Comparison of ENCODE assay signal across 8 cellular contexts in genomic region chr3:10263549-10264363, GRCh38. TPM values are rescaled to one million over a fixed set of nuclear protein-coding genes. Genes with fewer than 3 reads are reported as not detected.
DNase-seq lines count a peak whose midpoint lies in the region; ATAC-seq lines count a peak whose summit lies in the region.

No MANE protein-coding gene starts in this region.

- ATAC-seq in activated naive CD8-positive, alpha-beta T cell treated with anti-CD3 and anti-CD28 coated beads, Interleukin-2, amount 10 ng/mL, durations not matched to agents 7 days and 5 days (ENCODE audit: low read depth), result peak; percentile 93
- no peak for ATAC-seq in GM21526 (IDR thresholded peaks at IDR 0.05; ENCODE audit: low FRiP score, unreplicated experiment)

- H3K27ac Mint-ChIP-seq in activated naive CD8-positive, alpha-beta T cell treated with anti-CD3 and anti-CD28 coated beads, Interleukin-2, amount 10 ng/mL, durations not matched to agents 7 days and 5 days, result peak overlapping the region; percentile 76
- H3K27ac Mint-ChIP-seq in immature natural killer cell, result peak overlapping the region; percentile 73 to 89 (median 82)

- H3K9me3 Mint-ChIP-seq in activated naive CD8-positive, alpha-beta T cell treated with anti-CD3 and anti-CD28 coated beads, Interleukin-2, amount 10 ng/mL, durations not matched to agents 7 days and 5 days, result no peaks in the 10 kb centered on the region
- H3K9me3 Mint-ChIP-seq in immature natural killer cell, result no peaks in the 10 kb centered on the region

- POLR2A ChIA-PET in activated naive CD8-positive, alpha-beta T cell treated with anti-CD3 and anti-CD28 coated beads, Interleukin-2, amount 10 ng/mL, durations not matched to agents 7 days and 5 days (lab: Charles Lee), result interaction anchor here (0.7 to 1.4 kb wide), 4 partner anchors 16 to 25 kb away, joined by 3 to 7 read pairs (median 5); partner anchors contain the start of gene TATDN2

- no peaks in the 10 kb centered on the region for H3K27me3 Mint-ChIP-seq in activated naive CD8-positive, alpha-beta T cell treated with anti-CD3 and anti-CD28 coated beads, Interleukin-2, amount 10 ng/mL, durations not matched to agents 7 days and 5 days
- peaks cover 0 to 6% (median 5%) of the 10 kb centered on the region in 3 donors for H3K27me3 Mint-ChIP-seq in immature natural killer cell (ENCODE audit: low read depth in 3 of 3)

- H3K4me1 Mint-ChIP-seq in activated naive CD8-positive, alpha-beta T cell treated with anti-CD3 and anti-CD28 coated beads, Interleukin-2, amount 10 ng/mL, durations not matched to agents 7 days and 5 days, result peaks cover 44% of the 10 kb centered on the region
- peaks cover 74 to 92% of the 10 kb centered on the region in 2 donors for H3K4me1 Mint-ChIP-seq in immature natural killer cell

- DNase-seq in GM19238 (ENCODE audit: insufficient read length, low spot score) (peak; percentile 29), SW480 (ENCODE audit: low spot score) (peak; percentile 41), immature natural killer cell (peak; percentile 19 to 45 (median 27)), SKM-1 (lab: John Stamatoyannopoulos, UW; ENCODE audit: unreplicated experiment) (no peak), NOMO-1 treated with dmso at 0.1 percent for 144 hours (lab: John Stamatoyannopoulos, UW; ENCODE audit: unreplicated experiment) (no peak)
- peak; percentile 62 for DNase-seq in activated naive CD8-positive, alpha-beta T cell treated with anti-CD3 and anti-CD28 coated beads, Interleukin-2, amount 10 ng/mL, durations not matched to agents 7 days and 5 days
- DNase-seq in stimulated activated CD4-positive, alpha-beta T cell treated with anti-CD3 and anti-CD28 coated beads, Interleukin-2, amount 100 ng/mL, for 4 hours (ENCODE audit: low read depth), result peak; percentile 64

- H3K4me3 Mint-ChIP-seq in activated naive CD8-positive, alpha-beta T cell treated with anti-CD3 and anti-CD28 coated beads, Interleukin-2, amount 10 ng/mL, durations not matched to agents 7 days and 5 days, result peak overlapping the region; percentile 66
- peak overlapping the region; percentile 3 to 68 (median 34) for H3K4me3 Mint-ChIP-seq in immature natural killer cell

- peaks cover 47% of the 10 kb centered on the region for H3K36me3 Mint-ChIP-seq in activated naive CD8-positive, alpha-beta T cell treated with anti-CD3 and anti-CD28 coated beads, Interleukin-2, amount 10 ng/mL, durations not matched to agents 7 days and 5 days
- H3K36me3 Mint-ChIP-seq in immature natural killer cell, result peaks cover 17 to 57% (median 41%) of the 10 kb centered on the region in 3 donors

RNA-seq across cellular contexts. Expression of gene TATDN2, which starts 15.5 kb away (rescaled TPM):
- total RNA-seq in activated naive CD8-positive, alpha-beta T cell treated with anti-CD3 and anti-CD28 coated beads, Interleukin-2, amount 10 ng/mL, durations not matched to agents 7 days and 5 days, result 10 to 100 TPM; 55.4 to 67.4 TPM
- 10 to 100 TPM in 2 of 3 donors, 1 to 10 TPM in 1; 8.4 to 27.7 (median 10.6) TPM for polyA plus RNA-seq in immature natural killer cell

RNA-seq across cellular contexts. Expression of gene GHRL, which starts 29.0 kb away (rescaled TPM):
- under 1 TPM; 0.53 to 0.94 TPM for total RNA-seq in activated naive CD8-positive, alpha-beta T cell treated with anti-CD3 and anti-CD28 coated beads, Interleukin-2, amount 10 ng/mL, durations not matched to agents 7 days and 5 days
- 1 to 10 TPM in 2 of 3 donors, under 1 TPM in 1; 0.94 to 8.3 (median 1.7) TPM for polyA plus RNA-seq in immature natural killer cell

RNA-seq across cellular contexts. Expression of gene SEC13, which starts 57.2 kb away (rescaled TPM):
- 10 to 100 TPM; 71.6 to 74.2 TPM for total RNA-seq in activated naive CD8-positive, alpha-beta T cell treated with anti-CD3 and anti-CD28 coated beads, Interleukin-2, amount 10 ng/mL, durations not matched to agents 7 days and 5 days
- 100 to 1,000 TPM; 157 to 162 (median 162) TPM for polyA plus RNA-seq in immature natural killer cell

Comparison
In these comparisons a context has a peak if more than half of its experiments do, and no peak if none do; other contexts are left out.
1. DNase-seq: peak in GM19238 (single experiment), SW480 (single experiment), activated naive CD8-positive, alpha-beta T cell treated with anti-CD3 and anti-CD28 coated beads, Interleukin-2, amount 10 ng/mL, durations not matched to agents 7 days and 5 days (single experiment), immature natural killer cell (3 of 3) and stimulated activated CD4-positive, alpha-beta T cell treated with anti-CD3 and anti-CD28 coated beads, Interleukin-2, amount 100 ng/mL, for 4 hours (single experiment); none in SKM-1 (single experiment) and NOMO-1 treated with dmso at 0.1 percent for 144 hours (single experiment).